Comparison of ENCODE assay signal across 8 cellular contexts in the genomic region with DNA sequence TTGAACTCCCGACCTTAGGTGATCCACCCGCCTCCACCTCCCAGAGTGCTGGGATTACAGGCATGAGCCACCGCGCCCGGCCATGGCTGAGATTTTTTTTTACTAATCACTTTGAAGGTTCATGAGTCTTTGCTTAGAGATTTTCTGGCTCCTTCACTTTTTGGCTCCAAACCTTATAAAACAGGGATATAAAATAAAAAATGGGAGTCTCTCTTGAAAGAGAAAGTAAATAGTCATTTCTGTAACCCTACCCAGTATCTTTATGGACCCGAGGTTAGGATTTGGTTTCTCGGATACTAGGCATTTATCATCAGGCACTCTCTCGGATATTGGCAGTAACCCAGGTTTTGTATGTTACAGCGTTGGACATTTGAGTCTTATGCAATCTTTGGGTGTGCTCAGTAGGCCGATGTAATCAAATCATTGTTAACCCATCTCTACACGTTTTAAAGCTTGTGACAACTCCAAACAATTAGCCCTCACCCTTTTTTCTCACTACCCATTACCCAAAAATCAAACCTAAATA. TPM values are rescaled to one million over a fixed set of nuclear protein-coding genes. Genes with fewer than 3 reads are reported as not detected.
DNase-seq lines count a peak whose midpoint lies in the region; ATAC-seq and TF ChIP-seq lines count a peak whose summit lies in the region.

No MANE protein-coding gene starts in this region.

- H3K4me1 ChIP-seq in colonic mucosa (peaks cover 9% of the 10 kb centered on the region), smooth muscle cell (ENCODE audit: low read depth) (no peaks in the 10 kb centered on the region)

- no peaks in the 10 kb centered on the region for H3K27me3 ChIP-seq in colonic mucosa
- H3K27me3 ChIP-seq in smooth muscle cell (ENCODE audit: low read depth) = no peaks in the 10 kb centered on the region

- ATAC-seq in HG02884 (IDR thresholded peaks at IDR 0.05; ENCODE audit: unreplicated experiment) = no peak
- no peak for ATAC-seq in HG03571 (IDR thresholded peaks at IDR 0.05; ENCODE audit: unreplicated experiment)

- H3K4me3 ChIP-seq in colonic mucosa (no peak overlapping the region), smooth muscle cell (no peak overlapping the region)

- DNase-seq in AG09319 (ENCODE audit: extremely low read depth, low read depth) = peak; percentile 68
- peak; percentile 73 for DNase-seq in NCI-H1092 treated with DMSO at 0.1 percent for 48 hours (lab: John Stamatoyannopoulos, UW)
- DNase-seq in colonic mucosa = peak; percentile 64
- peak; percentile 33 for DNase-seq in mesenteric fat pad (ENCODE audit: low spot score)
- DNase-seq in smooth muscle cell (lab: John Stamatoyannopoulos, UW; ENCODE audit: unreplicated experiment) = no peak
- DNase-seq in NCI-H446 treated with DMSO at 0.1 percent for 48 hours (lab: John Stamatoyannopoulos, UW) = no peak

- H2AFZ ChIP-seq in smooth muscle cell (ENCODE audit: low read depth) = no peak overlapping the region

- H3K9me3 ChIP-seq in colonic mucosa (no peaks in the 10 kb centered on the region), smooth muscle cell (replicated peaks; ENCODE audit: low read depth) (no peaks in the 10 kb centered on the region)

- H3K4me2 ChIP-seq in smooth muscle cell = no peak overlapping the region

- no peaks in the 10 kb centered on the region for H3F3A ChIP-seq in smooth muscle cell (ENCODE audit: low read depth)

- WGBS in smooth muscle cell (ENCODE audit: low lambda C conversion rate) = 64% methylated on average over 11 of the region's 11 CpGs

- H3K9ac ChIP-seq in colonic mucosa (ENCODE audit: low read depth in 2 of 2, low read length in 2 of 2) (no peak overlapping the region), smooth muscle cell (ENCODE audit: low read depth) (no peak overlapping the region)

- H3K36me3 ChIP-seq in colonic mucosa (no peaks in the 10 kb centered on the region), smooth muscle cell (ENCODE audit: low read depth) (no peaks in the 10 kb centered on the region)

- peak overlapping the region; percentile 29 for H3K27ac ChIP-seq in colonic mucosa
- H3K27ac ChIP-seq in smooth muscle cell (ENCODE audit: low read depth) = no peak overlapping the region

- H4K20me1 ChIP-seq in smooth muscle cell (ENCODE audit: low read depth) = peaks cover 53% of the 10 kb centered on the region

- intact Hi-C loops in colonic mucosa (cut with DNase I) = no loop called here

- no peaks in the 10 kb centered on the region for H3K79me2 ChIP-seq in smooth muscle cell (ENCODE audit: low read depth)

- TF ChIP-seq CTCF in AG09319 (IDR thresholded peaks at IDR 0.05; ENCODE audit: low read depth, low read length) (no peak), colonic mucosa (IDR thresholded peaks at IDR 0.05) (no peak), smooth muscle cell (IDR thresholded peaks at IDR 0.05; ENCODE audit: borderline replicate concordance, insufficient read depth, poor library complexity, severe bottlenecking) (no peak)

RNA-seq across cellular contexts. Expression of gene STXBP1, which starts 25.3 kb away (rescaled TPM):
- total RNA-seq in colonic mucosa (10 to 100 TPM in 1 of 2 donors, 1 to 10 TPM in 1; 8.2 to 15.8 TPM), mesenteric fat pad (77.0 TPM), smooth muscle cell (22.4 and 39.5 TPM in 2 replicates)
- polyA plus RNA-seq in smooth muscle cell = 22.8 and 26.7 TPM in 2 replicates

Comparison
In these comparisons a context has a peak if more than half of its experiments do, and no peak if none do; other contexts are left out.
1. DNase-seq: peak in AG09319 (single experiment), NCI-H1092 treated with DMSO at 0.1 percent for 48 hours (single experiment), colonic mucosa (single experiment) and mesenteric fat pad (single experiment); none in smooth muscle cell (single experiment) and NCI-H446 treated with DMSO at 0.1 percent for 48 hours (single experiment).